1 cellular context compared by ENCODE assay signal in genomic region chr19:47316513-47316912, GRCh38.
TF ChIP-seq lines count a peak whose summit lies in the region.

No MANE protein-coding gene starts in this region.

TF ChIP-seq in K562, 482 proteins besides CTCF, POLR2A, EP300 and RAD21 (continues in another document):
- TF ChIP-seq ZBTB1 (CRISPR knock-in tag; IDR thresholded peaks at IDR 0.05; ENCODE audit: borderline replicate concordance, low read depth) (no peak), C11orf30 (IDR thresholded peaks at IDR 0.05; ENCODE audit: low read depth) (0 out of 2 replicates have a peak, but pooled peaks have one; percentile 12), HDAC2 (IDR thresholded peaks at IDR 0.05) (0 out of 2 replicates have a peak, but pooled peaks have one; percentile 13), SRF (CRISPR knock-in tag; IDR thresholded peaks at IDR 0.05) (no peak), ILK (tag; IDR thresholded peaks at IDR 0.05; ENCODE audit: borderline replicate concordance, low read depth) (no peak), MTA2 (IDR thresholded peaks at IDR 0.05; ENCODE audit: low read depth) (no peak), E2F6 (IDR thresholded peaks at IDR 0.05; ENCODE audit: borderline replicate concordance in 1 of 2, extremely low read depth in 1 of 2, insufficient read depth in 1 of 2, insufficient read length in 1 of 2, low read depth in 1 of 2, low read length in 1 of 2, poor library complexity in 1 of 2, severe bottlenecking in 1 of 2) (no peak), POLR2G (IDR thresholded peaks at IDR 0.05; ENCODE audit: low read depth, low read length) (no peak), JUNB (CRISPR knock-in tag; conservative IDR thresholded peaks at IDR 0.05) (no peak), DMBX1 (CRISPR knock-in tag; IDR thresholded peaks at IDR 0.05; ENCODE audit: borderline replicate concordance) (no peak), EHMT2 (IDR thresholded peaks at IDR 0.05) (no peak), ATF7 (IDR thresholded peaks at IDR 0.05) (no peak), HMG20A (CRISPR knock-in tag; conservative IDR thresholded peaks at IDR 0.05) (no peak), GATAD2A (IDR thresholded peaks at IDR 0.05) (no peak), KDM1A (IDR thresholded peaks at IDR 0.05) (0 out of 4 replicates have a peak, but pooled peaks of 1 of the 2 experiments have one; percentile 31), NFE2 (IDR thresholded peaks at IDR 0.05; ENCODE audit: low read depth) (peak; percentile 23; the same call in 1 of the 2 replicates), ZNF583 (CRISPR knock-in tag; IDR thresholded peaks at IDR 0.05) (no peak), CHD4 (IDR thresholded peaks at IDR 0.05; ENCODE audit: insufficient read depth, insufficient replicate concordance, low read depth, low read length, poor library complexity, severe bottlenecking) (no peak), SMARCA5 (IDR thresholded peaks at IDR 0.05) (peak; percentile 47; the same call in 1 of the 2 replicates), RBM15 (IDR thresholded peaks at IDR 0.05; ENCODE audit: insufficient read depth, low read length) (no peak), ZNF263 (CRISPR knock-in tag; IDR thresholded peaks at IDR 0.05; ENCODE audit: borderline replicate concordance) (no peak), THAP12 (CRISPR knock-in tag; IDR thresholded peaks at IDR 0.05) (no peak), BCOR (IDR thresholded peaks at IDR 0.05) (peak; percentile 80), ZNF146 (CRISPR knock-in tag; IDR thresholded peaks at IDR 0.05; ENCODE audit: unreplicated experiment) (peak; percentile 99), CUX1 (CRISPR knock-in tag; IDR thresholded peaks at IDR 0.05) (no peak), JUND (IDR thresholded peaks at IDR 0.05; ENCODE audit: borderline replicate concordance, low read depth, low read length) (no peak), JUND (tag; IDR thresholded peaks at IDR 0.05; ENCODE audit: borderline replicate concordance, low read depth, low read length) (no peak), ZBTB43 (CRISPR knock-in tag; IDR thresholded peaks at IDR 0.05) (no peak), ZNF124 (CRISPR knock-in tag; IDR thresholded peaks at IDR 0.05) (no peak), MNT (conservative IDR thresholded peaks at IDR 0.05) (0 out of 4 replicates have a peak, but pooled peaks of 1 of the 2 experiments have one; percentile 44), E2F4 (CRISPR knock-in tag; IDR thresholded peaks at IDR 0.05; ENCODE audit: low read depth) (no peak), DIDO1 (tag; IDR thresholded peaks at IDR 0.05; ENCODE audit: low read depth) (no peak), TSC22D4 (tag; IDR thresholded peaks at IDR 0.05) (no peak), SIRT6 (IDR thresholded peaks at IDR 0.05; ENCODE audit: low read depth, low read length) (no peak), RBM22 (IDR thresholded peaks at IDR 0.05; ENCODE audit: low read depth, low read length, poor library complexity, severe bottlenecking) (no peak), NR2C2 (CRISPR knock-in tag; IDR thresholded peaks at IDR 0.05) (no peak), NR2C2 (tag; IDR thresholded peaks at IDR 0.05) (no peak), FOXP4 (CRISPR knock-in tag; IDR thresholded peaks at IDR 0.05; ENCODE audit: borderline replicate concordance) (no peak), PKNOX1 (IDR thresholded peaks at IDR 0.05) (no peak), USF1 (CRISPR knock-in tag; IDR thresholded peaks at IDR 0.05) (0 out of 2 replicates have a peak, but pooled peaks have one; percentile 16), KLF13 (tag; IDR thresholded peaks at IDR 0.05; ENCODE audit: borderline replicate concordance, low read depth) (no peak), ZNF449 (CRISPR knock-in tag; IDR thresholded peaks at IDR 0.05) (no peak)
